ENCODE assay signal across 1 cellular context in the genomic region with DNA sequence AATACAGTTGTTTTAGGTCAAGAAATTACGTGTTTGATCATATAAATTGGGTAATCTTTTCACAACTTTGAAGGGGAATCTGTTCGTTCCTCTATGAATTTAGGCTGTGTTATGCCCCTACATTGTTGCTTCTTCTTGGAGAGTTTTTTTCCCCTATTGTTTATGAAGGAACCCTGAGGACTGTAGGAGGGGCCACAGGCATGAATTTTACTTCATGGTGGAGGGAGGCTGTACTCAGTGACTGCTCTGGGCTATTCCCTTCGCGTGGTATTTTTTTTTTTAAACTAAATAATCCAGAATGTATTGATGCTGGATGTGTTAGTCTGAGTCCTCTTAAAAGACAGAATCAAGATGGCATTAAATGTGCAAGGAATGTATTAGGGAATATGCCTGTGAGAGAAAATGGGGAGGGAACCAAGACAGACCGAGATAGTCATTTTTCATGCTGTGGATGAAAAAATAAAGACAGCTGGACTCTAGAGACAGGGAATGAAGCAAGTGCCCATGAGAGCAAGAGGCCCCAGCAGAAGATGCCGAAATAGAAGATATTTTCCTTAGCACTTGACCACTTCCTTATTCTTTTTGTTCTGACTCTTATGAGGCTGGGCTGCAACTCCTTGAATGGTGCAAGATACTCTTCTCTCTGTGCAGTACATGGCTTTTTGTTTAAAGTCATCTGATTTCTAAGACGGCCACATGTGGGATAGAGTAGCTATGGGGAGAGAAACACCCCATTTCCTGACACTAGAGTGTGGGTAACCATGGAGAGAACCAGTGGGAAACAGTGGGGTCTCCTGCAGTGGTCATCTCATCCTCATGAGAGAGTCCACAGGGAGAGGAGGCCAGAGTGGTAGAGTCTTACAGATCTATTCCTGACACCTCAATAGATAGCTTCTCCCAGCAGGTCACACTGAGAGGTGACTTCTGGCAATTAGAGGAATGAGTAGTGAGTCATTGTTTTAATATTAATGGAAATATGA.
TF ChIP-seq lines count a peak whose summit lies in the region.

No MANE protein-coding gene starts in this region.

TF ChIP-seq in H1, 55 proteins besides CTCF, POLR2A, EP300 and RAD21:
- no peak for TF ChIP-seq ZNF274 (IDR thresholded peaks at IDR 0.05; ENCODE audit: borderline replicate concordance, extremely low read depth, low read length)
- TF ChIP-seq BRCA1 (IDR thresholded peaks at IDR 0.05; ENCODE audit: low read depth, low read length) = no peak
- no peak for TF ChIP-seq CTBP2 (IDR thresholded peaks at IDR 0.05; ENCODE audit: borderline replicate concordance, insufficient read depth, insufficient read length, low read length)
- no peak for TF ChIP-seq MAFK (IDR thresholded peaks at IDR 0.05; ENCODE audit: low read depth, low read length)
- TF ChIP-seq CBX8 (IDR thresholded peaks at IDR 0.05; ENCODE audit: borderline replicate concordance, low read depth, low read length) = no peak
- TF ChIP-seq GTF2F1 (IDR thresholded peaks at IDR 0.05; ENCODE audit: borderline replicate concordance, low read depth, low read length) = no peak
- TF ChIP-seq KDM5A (IDR thresholded peaks at IDR 0.05; ENCODE audit: low read length) = no peak
- no peak for TF ChIP-seq SP2 (IDR thresholded peaks at IDR 0.05; ENCODE audit: low read length)
- TF ChIP-seq, protein P1, sequence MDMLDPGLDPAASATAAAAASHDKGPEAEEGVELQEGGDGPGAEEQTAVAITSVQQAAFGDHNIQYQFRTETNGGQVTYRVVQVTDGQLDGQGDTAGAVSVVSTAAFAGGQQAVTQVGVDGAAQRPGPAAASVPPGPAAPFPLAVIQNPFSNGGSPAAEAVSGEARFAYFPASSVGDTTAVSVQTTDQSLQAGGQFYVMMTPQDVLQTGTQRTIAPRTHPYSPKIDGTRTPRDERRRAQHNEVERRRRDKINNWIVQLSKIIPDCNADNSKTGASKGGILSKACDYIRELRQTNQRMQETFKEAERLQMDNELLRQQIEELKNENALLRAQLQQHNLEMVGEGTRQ (IDR thresholded peaks at IDR 0.05; ENCODE audit: low read length) = no peak
- TF ChIP-seq JUN (IDR thresholded peaks at IDR 0.05; ENCODE audit: low read depth, low read length) = no peak
- TF ChIP-seq SP1 (IDR thresholded peaks at IDR 0.05; ENCODE audit: low read depth, low read length) = no peak
- TF ChIP-seq, protein P2, sequence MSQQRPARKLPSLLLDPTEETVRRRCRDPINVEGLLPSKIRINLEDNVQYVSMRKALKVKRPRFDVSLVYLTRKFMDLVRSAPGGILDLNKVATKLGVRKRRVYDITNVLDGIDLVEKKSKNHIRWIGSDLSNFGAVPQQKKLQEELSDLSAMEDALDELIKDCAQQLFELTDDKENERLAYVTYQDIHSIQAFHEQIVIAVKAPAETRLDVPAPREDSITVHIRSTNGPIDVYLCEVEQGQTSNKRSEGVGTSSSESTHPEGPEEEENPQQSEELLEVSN (IDR thresholded peaks at IDR 0.05) = no peak
- TF ChIP-seq BCL11A (IDR thresholded peaks at IDR 0.05; ENCODE audit: low read depth in 2 of 2, low read length in 2 of 2) = no peak
- no peak for TF ChIP-seq GABPA (IDR thresholded peaks at IDR 0.05; ENCODE audit: borderline replicate concordance, insufficient read depth, low read length)
- no peak for TF ChIP-seq RBBP5 (IDR thresholded peaks at IDR 0.05; ENCODE audit: borderline replicate concordance, low read depth, low read length)
- TF ChIP-seq, protein P3, sequence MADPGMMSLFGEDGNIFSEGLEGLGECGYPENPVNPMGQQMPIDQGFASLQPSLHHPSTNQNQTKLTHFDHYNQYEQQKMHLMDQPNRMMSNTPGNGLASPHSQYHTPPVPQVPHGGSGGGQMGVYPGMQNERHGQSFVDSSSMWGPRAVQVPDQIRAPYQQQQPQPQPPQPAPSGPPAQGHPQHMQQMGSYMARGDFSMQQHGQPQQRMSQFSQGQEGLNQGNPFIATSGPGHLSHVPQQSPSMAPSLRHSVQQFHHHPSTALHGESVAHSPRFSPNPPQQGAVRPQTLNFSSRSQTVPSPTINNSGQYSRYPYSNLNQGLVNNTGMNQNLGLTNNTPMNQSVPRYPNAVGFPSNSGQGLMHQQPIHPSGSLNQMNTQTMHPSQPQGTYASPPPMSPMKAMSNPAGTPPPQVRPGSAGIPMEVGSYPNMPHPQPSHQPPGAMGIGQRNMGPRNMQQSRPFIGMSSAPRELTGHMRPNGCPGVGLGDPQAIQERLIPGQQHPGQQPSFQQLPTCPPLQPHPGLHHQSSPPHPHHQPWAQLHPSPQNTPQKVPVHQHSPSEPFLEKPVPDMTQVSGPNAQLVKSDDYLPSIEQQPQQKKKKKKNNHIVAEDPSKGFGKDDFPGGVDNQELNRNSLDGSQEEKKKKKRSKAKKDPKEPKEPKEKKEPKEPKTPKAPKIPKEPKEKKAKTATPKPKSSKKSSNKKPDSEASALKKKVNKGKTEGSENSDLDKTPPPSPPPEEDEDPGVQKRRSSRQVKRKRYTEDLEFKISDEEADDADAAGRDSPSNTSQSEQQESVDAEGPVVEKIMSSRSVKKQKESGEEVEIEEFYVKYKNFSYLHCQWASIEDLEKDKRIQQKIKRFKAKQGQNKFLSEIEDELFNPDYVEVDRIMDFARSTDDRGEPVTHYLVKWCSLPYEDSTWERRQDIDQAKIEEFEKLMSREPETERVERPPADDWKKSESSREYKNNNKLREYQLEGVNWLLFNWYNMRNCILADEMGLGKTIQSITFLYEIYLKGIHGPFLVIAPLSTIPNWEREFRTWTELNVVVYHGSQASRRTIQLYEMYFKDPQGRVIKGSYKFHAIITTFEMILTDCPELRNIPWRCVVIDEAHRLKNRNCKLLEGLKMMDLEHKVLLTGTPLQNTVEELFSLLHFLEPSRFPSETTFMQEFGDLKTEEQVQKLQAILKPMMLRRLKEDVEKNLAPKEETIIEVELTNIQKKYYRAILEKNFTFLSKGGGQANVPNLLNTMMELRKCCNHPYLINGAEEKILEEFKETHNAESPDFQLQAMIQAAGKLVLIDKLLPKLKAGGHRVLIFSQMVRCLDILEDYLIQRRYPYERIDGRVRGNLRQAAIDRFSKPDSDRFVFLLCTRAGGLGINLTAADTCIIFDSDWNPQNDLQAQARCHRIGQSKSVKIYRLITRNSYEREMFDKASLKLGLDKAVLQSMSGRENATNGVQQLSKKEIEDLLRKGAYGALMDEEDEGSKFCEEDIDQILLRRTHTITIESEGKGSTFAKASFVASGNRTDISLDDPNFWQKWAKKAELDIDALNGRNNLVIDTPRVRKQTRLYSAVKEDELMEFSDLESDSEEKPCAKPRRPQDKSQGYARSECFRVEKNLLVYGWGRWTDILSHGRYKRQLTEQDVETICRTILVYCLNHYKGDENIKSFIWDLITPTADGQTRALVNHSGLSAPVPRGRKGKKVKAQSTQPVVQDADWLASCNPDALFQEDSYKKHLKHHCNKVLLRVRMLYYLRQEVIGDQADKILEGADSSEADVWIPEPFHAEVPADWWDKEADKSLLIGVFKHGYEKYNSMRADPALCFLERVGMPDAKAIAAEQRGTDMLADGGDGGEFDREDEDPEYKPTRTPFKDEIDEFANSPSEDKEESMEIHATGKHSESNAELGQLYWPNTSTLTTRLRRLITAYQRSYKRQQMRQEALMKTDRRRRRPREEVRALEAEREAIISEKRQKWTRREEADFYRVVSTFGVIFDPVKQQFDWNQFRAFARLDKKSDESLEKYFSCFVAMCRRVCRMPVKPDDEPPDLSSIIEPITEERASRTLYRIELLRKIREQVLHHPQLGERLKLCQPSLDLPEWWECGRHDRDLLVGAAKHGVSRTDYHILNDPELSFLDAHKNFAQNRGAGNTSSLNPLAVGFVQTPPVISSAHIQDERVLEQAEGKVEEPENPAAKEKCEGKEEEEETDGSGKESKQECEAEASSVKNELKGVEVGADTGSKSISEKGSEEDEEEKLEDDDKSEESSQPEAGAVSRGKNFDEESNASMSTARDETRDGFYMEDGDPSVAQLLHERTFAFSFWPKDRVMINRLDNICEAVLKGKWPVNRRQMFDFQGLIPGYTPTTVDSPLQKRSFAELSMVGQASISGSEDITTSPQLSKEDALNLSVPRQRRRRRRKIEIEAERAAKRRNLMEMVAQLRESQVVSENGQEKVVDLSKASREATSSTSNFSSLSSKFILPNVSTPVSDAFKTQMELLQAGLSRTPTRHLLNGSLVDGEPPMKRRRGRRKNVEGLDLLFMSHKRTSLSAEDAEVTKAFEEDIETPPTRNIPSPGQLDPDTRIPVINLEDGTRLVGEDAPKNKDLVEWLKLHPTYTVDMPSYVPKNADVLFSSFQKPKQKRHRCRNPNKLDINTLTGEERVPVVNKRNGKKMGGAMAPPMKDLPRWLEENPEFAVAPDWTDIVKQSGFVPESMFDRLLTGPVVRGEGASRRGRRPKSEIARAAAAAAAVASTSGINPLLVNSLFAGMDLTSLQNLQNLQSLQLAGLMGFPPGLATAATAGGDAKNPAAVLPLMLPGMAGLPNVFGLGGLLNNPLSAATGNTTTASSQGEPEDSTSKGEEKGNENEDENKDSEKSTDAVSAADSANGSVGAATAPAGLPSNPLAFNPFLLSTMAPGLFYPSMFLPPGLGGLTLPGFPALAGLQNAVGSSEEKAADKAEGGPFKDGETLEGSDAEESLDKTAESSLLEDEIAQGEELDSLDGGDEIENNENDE (IDR thresholded peaks at IDR 0.05; ENCODE audit: insufficient replicate concordance, low read length) = no peak
- TF ChIP-seq NRF1 (IDR thresholded peaks at IDR 0.05; ENCODE audit: low read depth, low read length) = no peak
- TF ChIP-seq, protein P4, sequence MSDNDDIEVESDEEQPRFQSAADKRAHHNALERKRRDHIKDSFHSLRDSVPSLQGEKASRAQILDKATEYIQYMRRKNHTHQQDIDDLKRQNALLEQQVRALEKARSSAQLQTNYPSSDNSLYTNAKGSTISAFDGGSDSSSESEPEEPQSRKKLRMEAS (IDR thresholded peaks at IDR 0.05) = no peak
